Comparison of ENCODE assay signal across 12 cellular contexts in genomic region chr17:47949951-47950350, GRCh38. TPM values are rescaled to one million over a fixed set of nuclear protein-coding genes. Genes with fewer than 3 reads are reported as not detected.
DNase-seq lines count a peak whose midpoint lies in the region; ATAC-seq and TF ChIP-seq lines count a peak whose summit lies in the region.
"Had no signal": no experiment of that assay in that cellular context is flagged by ENCODE, and none has a peak within 500 bp of the region (broad histone marks: within the 10 kb centered on the region; RNA-seq: fewer than 3 reads in every experiment).

No MANE protein-coding gene starts in this region.

- H3K4me3 Mint-ChIP-seq in activated CD4-positive, alpha-beta T cell treated with anti-CD3 and anti-CD28 coated beads for 36 hours: no peak overlapping the region

- no peaks in the 10 kb centered on the region for H3K27me3 Mint-ChIP-seq in activated CD4-positive, alpha-beta T cell treated with anti-CD3 and anti-CD28 coated beads for 36 hours

- H3K4me2 ChIP-seq in hepatocyte: peak overlapping the region; percentile 64

- H3K9me3 ChIP-seq in hepatocyte (ENCODE audit: low read depth) (no peaks in the 10 kb centered on the region), stomach (no peaks in the 10 kb centered on the region)
- H3K9me3 ChIP-seq: BE2C had no signal

- no peaks in the 10 kb centered on the region for H3K9me2 ChIP-seq in hepatocyte (replicated peaks; ENCODE audit: insufficient read depth)

- no peak overlapping the region for H3K4me3 ChIP-seq in hepatocyte
- peak overlapping the region in 2 of 4 donors; percentile 26 to 33 for H3K4me3 ChIP-seq in stomach

- no peak for DNase-seq in activated CD4-positive, alpha-beta T cell treated with anti-CD3 and anti-CD28 coated beads for 36 hours
- no peak for DNase-seq in activated CD4-positive, alpha-beta T cell treated with anti-CD3 and anti-CD28 coated beads, Interleukin-2, amount 50 U/mL, for 48 hours
- DNase-seq in NCI-H69 (lab: John Stamatoyannopoulos, UW): peak; percentile 72
- DNase-seq in hepatocyte (ENCODE audit: low spot score): peak; percentile 18
- DNase-seq in stomach: peak; percentile 86
- DNase-seq in OCI-M2 (lab: John Stamatoyannopoulos, UW; ENCODE audit: unreplicated experiment): no peak
- DNase-seq in stimulated activated CD4-positive, alpha-beta T cell treated with anti-CD3 and anti-CD28 coated beads, Interleukin-2, amount 100 ng/mL, for 24 hours: no peak
- no peak for DNase-seq in glomerular visceral epithelial cell (ENCODE audit: extremely low spot score)
- DNase-seq: cortex of kidney had no signal

- H3K27ac ChIP-seq in hepatocyte: peak overlapping the region; percentile 95
- H3K27ac ChIP-seq in stomach: peak overlapping the region; percentile 86 to 94 (median 91)

- H3K36me3 Mint-ChIP-seq in activated CD4-positive, alpha-beta T cell treated with anti-CD3 and anti-CD28 coated beads for 36 hours (ENCODE audit: low read depth): peaks cover 35% of the 10 kb centered on the region
- H3K36me3 Mint-ChIP-seq: natural killer cell had no signal

- CTCF ChIA-PET in activated CD4-positive, alpha-beta T cell treated with anti-CD3 and anti-CD28 coated beads for 36 hours (lab: Charles Lee): interaction anchor here (0.5 to 12.5 kb wide), 25 partner anchors 9 to 483 kb away, joined by 3 to 222 read pairs (median 4); partner anchors contain the start of genes CDK5RAP3, PNPO and SCRN2

- TF ChIP-seq POLR2A in stomach (IDR thresholded peaks at IDR 0.05): no peak

- no peaks in the 10 kb centered on the region for H3K36me3 ChIP-seq in hepatocyte (replicated peaks; ENCODE audit: insufficient read depth, low read depth)
- H3K36me3 ChIP-seq in stomach: peaks cover 3 to 56% (median 36%) of the 10 kb centered on the region in 4 donors

- intact Hi-C loops in activated CD4-positive, alpha-beta T cell treated with anti-CD3 and anti-CD28 coated beads for 36 hours (cut with DNase I, micrococcal nuclease): loop anchor here (1.0 to 10.0 kb wide), 5 partner anchors 20 to 1025 kb away; partner anchors contain the start of genes GOSR2 (in 1 of the 2), SCRN2 (in 1 of the 2) and UBE2Z (in 1 of the 2)
- intact Hi-C loops in stomach (cut with DNase I; ENCODE audit: low total_unique reads): no loop called here

- peak overlapping the region; percentile 58 for H3K27ac Mint-ChIP-seq in activated CD4-positive, alpha-beta T cell treated with anti-CD3 and anti-CD28 coated beads for 36 hours

- ATAC-seq in activated CD4-positive, alpha-beta T cell treated with anti-CD3 and anti-CD28 coated beads for 36 hours: no peak

- peaks cover 7% of the 10 kb centered on the region for H4K20me1 ChIP-seq in hepatocyte (ENCODE audit: insufficient read depth, poor library complexity, severe bottlenecking)

- H3K79me2 ChIP-seq in hepatocyte: peaks cover 31% of the 10 kb centered on the region

- H3K4me1 ChIP-seq in hepatocyte (ENCODE audit: insufficient read depth) (peaks cover 33% of the 10 kb centered on the region), stomach (peaks cover 48 to 85% (median 71%) of the 10 kb centered on the region in 4 donors)

- H3K27me3 ChIP-seq in hepatocyte (no peaks in the 10 kb centered on the region), stomach (no peaks in the 10 kb centered on the region)
- H3K27me3 ChIP-seq: BE2C had no signal

- H3K4me1 Mint-ChIP-seq in activated CD4-positive, alpha-beta T cell treated with anti-CD3 and anti-CD28 coated beads for 36 hours: peaks cover 35% of the 10 kb centered on the region

- 72% methylated on average over 3 of the region's 3 CpGs for WGBS in hepatocyte (ENCODE audit: low lambda C conversion rate, missing lambda C conversion rate)
- 21 to 37% (median 27%) methylated on average over 3 of the region's 3 CpGs for WGBS in stomach, 5 donors

- no peaks in the 10 kb centered on the region for H3K9me3 Mint-ChIP-seq in activated CD4-positive, alpha-beta T cell treated with anti-CD3 and anti-CD28 coated beads for 36 hours (ENCODE audit: low read depth)
- H3K9me3 Mint-ChIP-seq: natural killer cell had no signal

- POLR2A ChIA-PET in activated CD4-positive, alpha-beta T cell treated with anti-CD3 and anti-CD28 coated beads for 36 hours (lab: Charles Lee): interaction anchor here (1.2 to 1.3 kb wide), 2 partner anchors 9 to 20 kb away, joined by 3 to 6 read pairs; partner anchors contain the start of gene PNPO

- no peak for TF ChIP-seq EP300 in stomach (IDR thresholded peaks at IDR 0.05)

- H2AFZ ChIP-seq in hepatocyte: no peak overlapping the region

- TF ChIP-seq CTCF in hepatocyte (IDR thresholded peaks at IDR 0.05; ENCODE audit: poor library complexity): no peak
- no peak for TF ChIP-seq CTCF in stomach (IDR thresholded peaks at IDR 0.05)

RNA-seq across cellular contexts. Expression of gene PRR15L, which starts 7.7 kb away (rescaled TPM):
- total RNA-seq in activated CD4-positive, alpha-beta T cell treated with anti-CD3 and anti-CD28 coated beads for 36 hours: not detected
- total RNA-seq in hepatocyte (64.9 and 66.4 TPM in 2 replicates), stomach (10 to 100 TPM; 23.9 to 93.6 (median 69.8) TPM)
- polyA plus RNA-seq in hepatocyte (48.0 and 56.5 TPM in 2 replicates), stomach (100 to 1,000 TPM in 1 of 3 donors, 10 to 100 TPM in 2; 71.0 to 102 (median 97.9) TPM)
- total RNA-seq: M059J, natural killer cell had no signal

RNA-seq across cellular contexts. Expression of gene PNPO, which starts 8.6 kb away (rescaled TPM):
- total RNA-seq in activated CD4-positive, alpha-beta T cell treated with anti-CD3 and anti-CD28 coated beads for 36 hours: 10 to 100 TPM; 29.7 to 41.0 TPM
- 17.0 and 18.6 TPM in 2 replicates for total RNA-seq in hepatocyte
- polyA plus RNA-seq in hepatocyte: 10.4 and 12.2 TPM in 2 replicates
- total RNA-seq in stomach: 10 to 100 TPM in 4 of 5 donors, not detected in 1; 12.1 to 44.2 (median 19.8) TPM
- polyA plus RNA-seq in stomach: 10 to 100 TPM in 1 of 3 donors, 1 to 10 TPM in 2; 7.6 to 10.3 (median 8.6) TPM

RNA-seq across cellular contexts. Expression of gene CDK5RAP3, which starts 21.0 kb away (rescaled TPM):
- 100 to 1,000 TPM; 147 to 156 TPM for total RNA-seq in activated CD4-positive, alpha-beta T cell treated with anti-CD3 and anti-CD28 coated beads for 36 hours
- total RNA-seq in hepatocyte (88.9 and 124 TPM in 2 replicates), stomach (100 to 1,000 TPM; 101 to 682 (median 474) TPM)
- polyA plus RNA-seq in hepatocyte (179 and 236 TPM in 2 replicates), stomach (100 to 1,000 TPM; 155 to 300 (median 242) TPM)

RNA-seq across cellular contexts. Expression of gene SP2, which starts 53.9 kb away (rescaled TPM):
- total RNA-seq in activated CD4-positive, alpha-beta T cell treated with anti-CD3 and anti-CD28 coated beads for 36 hours: 10 to 100 TPM; 15.7 to 19.8 TPM
- total RNA-seq in hepatocyte: 1.5 and 3.3 TPM in 2 replicates
- polyA plus RNA-seq in hepatocyte: 6.7 and 10.6 TPM in 2 replicates
- 10 to 100 TPM in 2 of 5 donors, 1 to 10 TPM in 2, under 1 TPM in 1; 0.87 to 22.8 (median 3.1) TPM for total RNA-seq in stomach
- polyA plus RNA-seq in stomach: 10 to 100 TPM in 1 of 3 donors, 1 to 10 TPM in 2; 4.7 to 11.9 (median 8.0) TPM

Comparison
In these comparisons a context has a peak if more than half of its experiments do, and no peak if none do; other contexts are left out.
1. DNase-seq: peak in NCI-H69 (single experiment), hepatocyte (single experiment) and stomach (single experiment); none in activated CD4-positive, alpha-beta T cell treated with anti-CD3 and anti-CD28 coated beads for 36 hours (single experiment), activated CD4-positive, alpha-beta T cell treated with anti-CD3 and anti-CD28 coated beads, Interleukin-2, amount 50 U/mL, for 48 hours (0 of 2), OCI-M2 (single experiment), stimulated activated CD4-positive, alpha-beta T cell treated with anti-CD3 and anti-CD28 coated beads, Interleukin-2, amount 100 ng/mL, for 24 hours (0 of 2) and glomerular visceral epithelial cell (single experiment).
2. RNA of gene PRR15L, which starts 7.7 kb away (total RNA-seq): 23.9 to 93.6 TPM in stomach and 64.9 to 66.4 TPM in hepatocyte; not detected in activated CD4-positive, alpha-beta T cell treated with anti-CD3 and anti-CD28 coated beads for 36 hours; every median in the first group is over 10 times any median in the second.